Comparison of ENCODE assay signal across 11 cellular contexts in the genomic region with DNA sequence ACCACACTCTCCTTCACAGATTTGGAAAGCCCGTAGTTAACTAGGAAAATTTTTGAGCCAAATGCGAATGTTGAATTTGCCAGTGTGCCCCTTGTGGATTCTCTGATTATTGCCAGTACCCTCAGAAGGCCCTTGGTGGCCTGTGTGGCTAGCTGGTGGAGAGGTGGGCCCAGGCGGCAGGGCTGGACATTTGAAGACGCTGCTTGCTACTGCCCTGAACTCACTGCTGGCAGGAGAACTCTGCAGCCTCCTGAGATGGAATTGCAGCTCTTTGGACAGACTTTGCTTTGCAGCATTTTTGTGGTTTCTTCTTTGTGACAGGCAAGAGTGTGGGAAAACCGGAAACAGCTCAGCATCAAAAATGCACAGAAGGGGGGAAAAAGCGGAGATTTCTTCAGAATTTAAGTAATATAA.
DNase-seq lines count a peak whose midpoint lies in the region; ATAC-seq and TF ChIP-seq lines count a peak whose summit lies in the region.
"Had no signal": no experiment of that assay in that cellular context is flagged by ENCODE, and none has a peak within 500 bp of the region (broad histone marks: within the 10 kb centered on the region; RNA-seq: fewer than 3 reads in every experiment).

No MANE protein-coding gene starts in this region.

- TF ChIP-seq EP300 in sigmoid colon (IDR thresholded peaks at IDR 0.05): no peak

- POLR2A ChIA-PET in GM10248 (lab: Yijun Ruan, JAX): no interaction called here
- POLR2A ChIA-PET in OCI-LY7 (lab: Charles Lee): interaction anchor here (0.7 kb wide), 1 partner anchor 123 kb away, joined by 3 read pairs; no protein-coding TSS in a partner anchor

- H3K27me3 ChIP-seq in sigmoid colon: no peaks in the 10 kb centered on the region

- TF ChIP-seq POLR2A in sigmoid colon (IDR thresholded peaks at IDR 0.05): no peak

- intact Hi-C loops in OCI-LY7 (cut with micrococcal nuclease; ENCODE audit: unreplicated experiment) (no loop called here), sciatic nerve (cut with DNase I) (no loop called here), sigmoid colon (cut with DNase I) (no loop called here)

- BruUV-seq in OCI-LY7 (replicated peaks; lab: Mats Ljungman, UMichigan): no TSS peak

- H2AFZ ChIP-seq in OCI-LY7 (ENCODE audit: low read length): no peak overlapping the region

- no peak for DNase-seq in GM10248 (ENCODE audit: extremely low spot score)
- no peak for DNase-seq in OCI-LY7 (ENCODE audit: low spot score)
- no peak for DNase-seq in epithelial cell of proximal tubule (ENCODE audit: low read depth)
- DNase-seq in sciatic nerve (ENCODE audit: low spot score): no peak
- DNase-seq in sigmoid colon: no peak
- no peak for DNase-seq in occipital lobe (lab: John Stamatoyannopoulos, UW)
- DNase-seq: activated CD4-positive, alpha-beta T cell treated with anti-CD3 and anti-CD28 coated beads for 1 hour; cortex of kidney; stimulated activated CD4-positive, alpha-beta T cell treated with anti-CD3 and anti-CD28 coated beads, Interleukin-2, amount 100 ng/mL, for 48 hours had no signal

- H3K9me2 ChIP-seq in OCI-LY7 (ENCODE audit: insufficient read depth, low read length): no peaks in the 10 kb centered on the region

- H3K4me1 ChIP-seq in OCI-LY7 (ENCODE audit: insufficient read depth, low read length, poor library complexity, severe bottlenecking) (no peaks in the 10 kb centered on the region), sigmoid colon (peaks cover 0 to 8% (median 0%) of the 10 kb centered on the region in 4 donors)

- H3K9me3 ChIP-seq in OCI-LY7 (ENCODE audit: low read length) (no peaks in the 10 kb centered on the region), sigmoid colon (no peaks in the 10 kb centered on the region)

- no peaks in the 10 kb centered on the region for H3K79me2 ChIP-seq in OCI-LY7 (ENCODE audit: insufficient read depth, low read depth, low read length)

- H3K36me3 ChIP-seq in OCI-LY7 (ENCODE audit: insufficient read depth, low read length): peaks cover 12% of the 10 kb centered on the region; the same call in 1 of the 2 replicates
- no peaks in the 10 kb centered on the region for H3K36me3 ChIP-seq in sigmoid colon

- no peaks in the 10 kb centered on the region for H4K20me1 ChIP-seq in OCI-LY7 (ENCODE audit: insufficient read depth, low read length)

- TF ChIP-seq CTCF in GM10248 (IDR thresholded peaks at IDR 0.05; ENCODE audit: control extremely low read depth, extremely low read depth, low read depth, missing control alignments) (peak; percentile 26), OCI-LY7 (conservative IDR thresholded peaks at IDR 0.05; ENCODE audit: low read length) (peak; percentile 59), epithelial cell of proximal tubule (conservative IDR thresholded peaks at IDR 0.05; ENCODE audit: low read depth, low read length) (peak; percentile 45), sigmoid colon (IDR thresholded peaks at IDR 0.05) (no peak)

- CTCF ChIA-PET in GM10248 (lab: Yijun Ruan, JAX) (interaction anchor here (0.8 to 1.9 kb wide), 3 partner anchors 23 to 95 kb away, joined by 3 to 16 read pairs (median 3); no protein-coding TSS in a partner anchor), OCI-LY7 (lab: Charles Lee; ENCODE audit: unreplicated experiment) (no interaction called here)

- peak; percentile 79 for ATAC-seq in sciatic nerve
- no peak for ATAC-seq in HG03469 (IDR thresholded peaks at IDR 0.05; ENCODE audit: unreplicated experiment)
- no peak for ATAC-seq in GM18517 (IDR thresholded peaks at IDR 0.05; ENCODE audit: unreplicated experiment)

- no peak overlapping the region for H3K27ac ChIP-seq in OCI-LY7 (ENCODE audit: low read depth, low read length, poor library complexity, severe bottlenecking)
- no peak overlapping the region for H3K27ac ChIP-seq in sigmoid colon

- H3K4me3 ChIP-seq in OCI-LY7 (ENCODE audit: low read depth, low read length, poor library complexity, severe bottlenecking) (no peak overlapping the region), epithelial cell of proximal tubule (ENCODE audit: low read depth, low read length) (no peak overlapping the region), sigmoid colon (no peak overlapping the region)

- WGBS in sigmoid colon, 2 donors: 82 to 87% methylated on average over 6 of the region's 6 CpGs

- H3K4me2 ChIP-seq in OCI-LY7 (ENCODE audit: low read length): no peak overlapping the region

Comparison
In these comparisons a context has a peak if more than half of its experiments do, and no peak if none do; other contexts are left out.
1. CTCF ChIP-seq: peak in GM10248 (single experiment), OCI-LY7 (single experiment) and epithelial cell of proximal tubule (single experiment); none in sigmoid colon (0 of 4).